Comparison of ENCODE assay signal across 20 cellular contexts in the genomic region with DNA sequence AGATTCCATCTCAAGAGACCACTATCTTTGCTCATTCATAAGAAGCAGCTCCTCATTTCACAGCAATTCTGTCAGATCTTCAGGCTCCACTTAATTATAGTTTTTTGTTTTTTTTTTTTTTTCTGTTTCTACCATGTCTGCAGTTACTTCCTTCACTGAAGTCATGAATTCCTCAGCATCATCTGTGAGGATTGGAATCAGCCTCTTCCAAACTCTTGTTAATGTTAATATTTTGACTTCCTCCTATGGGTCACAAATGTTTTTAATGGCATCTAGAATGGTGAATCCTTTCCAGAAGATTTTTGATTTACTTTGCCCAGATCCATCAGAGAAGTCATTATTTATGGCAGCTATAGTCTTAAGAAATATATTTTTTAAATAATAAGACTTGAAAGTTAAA. TPM values are rescaled to one million over a fixed set of nuclear protein-coding genes. Genes with fewer than 3 reads are reported as not detected.
DNase-seq lines count a peak whose midpoint lies in the region; ATAC-seq, FAIRE-seq and TF ChIP-seq lines count a peak whose summit lies in the region.
"Had no signal": no experiment of that assay in that cellular context is flagged by ENCODE, and none has a peak within 500 bp of the region (broad histone marks: within the 10 kb centered on the region; RNA-seq: fewer than 3 reads in every experiment).

No MANE protein-coding gene starts in this region.

- no peak overlapping the region for H3K4me3 Mint-ChIP-seq in central memory CD8-positive, alpha-beta T cell
- H3K4me3 Mint-ChIP-seq: CD14-positive monocyte had no signal

- H3K9me2 ChIP-seq in GM23248 (ENCODE audit: insufficient read depth), result no peaks in the 10 kb centered on the region

- H3K36me3 Mint-ChIP-seq in central memory CD8-positive, alpha-beta T cell (ENCODE audit: insufficient read depth), result peaks cover 10% of the 10 kb centered on the region

- H4K20me1 ChIP-seq in GM23248 (ENCODE audit: insufficient read depth), result no peaks in the 10 kb centered on the region

- no peaks in the 10 kb centered on the region for H3K4me1 Mint-ChIP-seq in central memory CD8-positive, alpha-beta T cell
- H3K4me1 Mint-ChIP-seq: CD14-positive monocyte had no signal

- peaks cover 25% of the 10 kb centered on the region; the same call in 1 of the 2 replicates for H3K36me3 ChIP-seq in GM23248 (ENCODE audit: low read depth)
- H3K36me3 ChIP-seq in pancreas, result peaks cover 0 to 4% (median 0%) of the 10 kb centered on the region in 3 donors
- H3K36me3 ChIP-seq: MG63 had no signal

- H3K27ac ChIP-seq in GM23248, result peak overlapping the region; percentile 19; the same call in 1 of the 2 replicates
- H3K27ac ChIP-seq in pancreas, result no peak overlapping the region
- H3K27ac ChIP-seq: SJSA1 had no signal

- H3K4me3 ChIP-seq in GM23248 (no peak overlapping the region), fibroblast of the aortic adventitia (ENCODE audit: low read depth, low read length) (no peak overlapping the region), skeletal muscle cell (ENCODE audit: low read depth, low read length) (no peak overlapping the region), pancreas (no peak overlapping the region)
- H3K4me3 ChIP-seq: MG63, SJSA1 had no signal

- intact Hi-C loops in posterior vena cava (cut with DNase I), result no loop called here
- intact Hi-C loops in pancreas (cut with DNase I), result no loop called here

- no peak for FAIRE-seq in pancreas (lab: Jason Lieb, UNC)
- FAIRE-seq: H1, HepG2 had no signal

- DNase-seq in GM23248, result peak; percentile 32
- no peak for DNase-seq in central memory CD8-positive, alpha-beta T cell (ENCODE audit: low spot score in 2 of 2)
- DNase-seq in fibroblast of the aortic adventitia (ENCODE audit: low read depth), result peak; percentile 80
- peak; percentile 7 for DNase-seq in skeletal muscle cell (ENCODE audit: low read depth)
- no peak for DNase-seq in posterior vena cava (ENCODE audit: low spot score)
- DNase-seq in pancreas, result no peak
- DNase-seq in cerebellar nuclear complex (lab: John Stamatoyannopoulos, UW), result no peak
- DNase-seq: COR-L47, DND-41, MG63, NCI-H1105, NCI-H1694 treated with DMSO at 0.1 percent for 48 hours, NCI-H345, NCI-H526 treated with DMSO at 0.1 percent for 48 hours, OCI-M1 had no signal

- H3K79me2 ChIP-seq in GM23248 (ENCODE audit: insufficient read depth), result peaks cover 62% of the 10 kb centered on the region

- H3K27me3 ChIP-seq in GM23248 (replicated peaks; ENCODE audit: insufficient read depth), result no peaks in the 10 kb centered on the region
- no peaks in the 10 kb centered on the region for H3K27me3 ChIP-seq in pancreas
- H3K27me3 ChIP-seq: MG63, SJSA1 had no signal

- in situ Hi-C loops in GM23248 (cut with MboI), result no loop called here

- H3K9me3 ChIP-seq in GM23248 (ENCODE audit: low read depth) (no peaks in the 10 kb centered on the region), pancreas (no peaks in the 10 kb centered on the region)
- H3K9me3 ChIP-seq: MG63, SJSA1 had no signal

- H3K27ac Mint-ChIP-seq in central memory CD8-positive, alpha-beta T cell (ENCODE audit: low read depth), result peak overlapping the region; percentile 26

- H3K4me2 ChIP-seq in GM23248 (ENCODE audit: unreplicated experiment), result no peak overlapping the region

- TF ChIP-seq CTCF in fibroblast of the aortic adventitia (IDR thresholded peaks at IDR 0.05; ENCODE audit: insufficient read depth, low read length), result no peak
- TF ChIP-seq CTCF in pancreas (IDR thresholded peaks at IDR 0.05), result no peak

- H2AFZ ChIP-seq in GM23248, result no peak overlapping the region

- H3F3A ChIP-seq in GM23248 (ENCODE audit: insufficient read depth), result peaks cover 15% of the 10 kb centered on the region; the same call in 1 of the 2 replicates

- H3K9me3 Mint-ChIP-seq in central memory CD8-positive, alpha-beta T cell, result no peaks in the 10 kb centered on the region

- ATAC-seq in central memory CD8-positive, alpha-beta T cell (replicated peaks; ENCODE audit: extremely low read depth, poor library complexity, severe bottlenecking), result no peak
- ATAC-seq in pancreas, result no peak
- ATAC-seq in HG03439 (IDR thresholded peaks at IDR 0.05; ENCODE audit: unreplicated experiment), result no peak
- ATAC-seq: HepG2 had no signal

- no peak overlapping the region for H3K9ac ChIP-seq in GM23248

- no peaks in the 10 kb centered on the region for H3K27me3 Mint-ChIP-seq in central memory CD8-positive, alpha-beta T cell

- 0 out of 2 replicates have a peak, but pooled peaks cover 6% of the 10 kb centered on the region for H3K4me1 ChIP-seq in GM23248 (ENCODE audit: insufficient read depth)
- H3K4me1 ChIP-seq in pancreas, result no peaks in the 10 kb centered on the region
- H3K4me1 ChIP-seq: SJSA1 had no signal

RNA-seq across cellular contexts. Expression of a gene that starts 53.1 kb away (rescaled TPM):
- 37.9 and 53.0 TPM in 2 replicates for total RNA-seq in GM23248 (2014; rRNA removed; shearing (Covaris generic))
- polyA plus RNA-seq in GM23248 (2016; fragmentation: Nextera tagmentation; extraction: Ambion mirVana) (9.3 and 11.0 TPM in 2 replicates), pancreas (1 to 10 TPM; 4.8 to 5.2 TPM)
- total RNA-seq in fibroblast of the aortic adventitia (ENCODE audit: low replicate concordance) (28.4 and 85.1 TPM in 2 replicates), posterior vena cava (10 to 100 TPM; 43.7 to 46.2 TPM), pancreas (10 to 100 TPM in 2 of 6 donors, 1 to 10 TPM in 4; 5.7 to 27.3 (median 7.9) TPM)

Comparison
In these comparisons a context has a peak if more than half of its experiments do, and no peak if none do; other contexts are left out.
1. DNase-seq: peak in GM23248 (single experiment), fibroblast of the aortic adventitia (single experiment) and skeletal muscle cell (single experiment); none in central memory CD8-positive, alpha-beta T cell (0 of 2), posterior vena cava (single experiment), pancreas (0 of 6) and cerebellar nuclear complex (0 of 2).